Comparison of ENCODE assay signal across 11 cellular contexts in the genomic region with DNA sequence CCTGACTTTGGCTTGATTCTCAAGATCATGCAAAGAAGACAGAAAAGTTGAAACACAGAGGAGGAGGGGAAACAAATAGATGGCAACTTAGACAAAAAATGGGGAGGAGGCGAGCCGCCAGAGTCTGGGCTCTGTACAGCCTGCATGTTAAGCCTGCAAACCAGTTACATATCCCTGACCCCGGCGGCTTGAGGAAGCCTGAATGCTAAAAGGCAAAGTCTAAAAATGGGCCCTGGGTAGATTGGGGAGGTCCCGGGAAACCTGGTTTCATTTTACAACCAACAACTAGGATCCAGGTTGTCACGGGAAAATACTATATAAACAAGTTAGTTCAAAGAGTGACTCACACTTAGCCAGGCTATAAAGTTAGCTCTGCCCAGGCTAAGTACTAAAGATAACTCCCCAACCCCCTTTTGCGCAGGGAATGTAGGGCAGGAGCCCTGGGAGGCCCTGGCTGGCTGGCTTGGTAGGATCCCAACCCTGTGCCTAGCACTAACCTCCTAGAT. TPM values are rescaled to one million over a fixed set of nuclear protein-coding genes. Genes with fewer than 3 reads are reported as not detected.
DNase-seq lines count a peak whose midpoint lies in the region; ATAC-seq and TF ChIP-seq lines count a peak whose summit lies in the region.
"Had no signal": no experiment of that assay in that cellular context is flagged by ENCODE, and none has a peak within 500 bp of the region (broad histone marks: within the 10 kb centered on the region; RNA-seq: fewer than 3 reads in every experiment).

No MANE protein-coding gene starts in this region.

- POLR2A ChIA-PET in RWPE1 (lab: Yijun Ruan, JAX; ENCODE audit: low non-redundant PET) = interaction anchor here (0.6 kb wide), 1 partner anchor 180 kb away, joined by 4 read pairs; no protein-coding TSS in a partner anchor

- no peaks in the 10 kb centered on the region for H3K36me3 ChIP-seq in gastrocnemius medialis

- CTCF ChIA-PET in RWPE1 (lab: Yijun Ruan, JAX) = interaction anchor here (7.8 kb wide), 1 partner anchor 221 kb away, joined by 97 read pairs; no protein-coding TSS in a partner anchor

- in situ Hi-C loops in gastrocnemius medialis (cut with MboI; ENCODE audit: low sequenced_read_pairs in 4 of 4) = no loop called here

- intact Hi-C loops in gastrocnemius medialis (cut with DNase I; ENCODE audit: low total_unique reads) = no loop called here

- H3K27me3 ChIP-seq in gastrocnemius medialis = no peaks in the 10 kb centered on the region

- no peak overlapping the region for H3K4me3 ChIP-seq in foreskin fibroblast (ENCODE audit: low read depth in 1 of 2, low read length in 2 of 2)
- H3K4me3 ChIP-seq in gastrocnemius medialis = peak overlapping the region in 1 of 4 donors; percentile 5

- no peak for TF ChIP-seq CTCF in RWPE1 (conservative IDR thresholded peaks at IDR 0.05; ENCODE audit: low read depth)
- TF ChIP-seq CTCF in foreskin fibroblast (IDR thresholded peaks at IDR 0.05; ENCODE audit: low read depth, low read length) = no peak
- TF ChIP-seq CTCF in gastrocnemius medialis (IDR thresholded peaks at IDR 0.05 in 4 of 5, conservative IDR thresholded peaks at IDR 0.05 in 1 of 5) = no peak

- peak in 1 of 2 donors; percentile 83 for TF ChIP-seq POLR2A in gastrocnemius medialis (IDR thresholded peaks at IDR 0.05)
- no peak for TF ChIP-seq POLR2A in erythroblast (IDR thresholded peaks at IDR 0.05; ENCODE audit: low read length)

- ATAC-seq in gastrocnemius medialis = peak; percentile 83 to 89
- no peak for ATAC-seq in GM18858 (IDR thresholded peaks at IDR 0.05; ENCODE audit: unreplicated experiment)

- no peaks in the 10 kb centered on the region for H3K9me3 ChIP-seq in gastrocnemius medialis

- peak overlapping the region; percentile 73 for H3K27ac ChIP-seq in RWPE1
- H3K27ac ChIP-seq in gastrocnemius medialis = peak overlapping the region; percentile 79 to 86 (median 84)

- H3K4me1 ChIP-seq in gastrocnemius medialis = peaks cover 45 to 48% of the 10 kb centered on the region in 2 donors

- DNase-seq in ELF-1 (ENCODE audit: low read depth, low spot score) (peak; percentile 38), RWPE1 (ENCODE audit: low spot score) (peak; percentile 67), foreskin fibroblast (peak; percentile 51 to 75), gastrocnemius medialis (peak; percentile 61 to 70), HK-2 (ENCODE audit: unreplicated experiment) (no peak), erythroblast (lab: John Stamatoyannopoulos, UW) (no peak), SHP77 (lab: John Stamatoyannopoulos, UW) (no peak)
- DNase-seq: activated naive CD4-positive, alpha-beta T cell treated with anti-CD3 and anti-CD28 coated beads, Interleukin-2, amount 10 ng/mL, durations not matched to agents 7 days and 5 days; Kasumi-1; NCI-H524 treated with DMSO at 0.1 percent for 48 hours had no signal

RNA-seq across cellular contexts. Expression of a gene that starts 18.8 kb away (rescaled TPM):
- total RNA-seq in gastrocnemius medialis = 100 to 1,000 TPM; 156 to 250 (median 196) TPM

Comparison
In these comparisons a context has a peak if more than half of its experiments do, and no peak if none do; other contexts are left out.
1. DNase-seq: peak in ELF-1 (single experiment), RWPE1 (single experiment), foreskin fibroblast (2 of 2) and gastrocnemius medialis (2 of 2); none in HK-2 (single experiment), erythroblast (0 of 2) and SHP77 (0 of 2).